Comparison of ENCODE assay signal across 12 cellular contexts in the genomic region with DNA sequence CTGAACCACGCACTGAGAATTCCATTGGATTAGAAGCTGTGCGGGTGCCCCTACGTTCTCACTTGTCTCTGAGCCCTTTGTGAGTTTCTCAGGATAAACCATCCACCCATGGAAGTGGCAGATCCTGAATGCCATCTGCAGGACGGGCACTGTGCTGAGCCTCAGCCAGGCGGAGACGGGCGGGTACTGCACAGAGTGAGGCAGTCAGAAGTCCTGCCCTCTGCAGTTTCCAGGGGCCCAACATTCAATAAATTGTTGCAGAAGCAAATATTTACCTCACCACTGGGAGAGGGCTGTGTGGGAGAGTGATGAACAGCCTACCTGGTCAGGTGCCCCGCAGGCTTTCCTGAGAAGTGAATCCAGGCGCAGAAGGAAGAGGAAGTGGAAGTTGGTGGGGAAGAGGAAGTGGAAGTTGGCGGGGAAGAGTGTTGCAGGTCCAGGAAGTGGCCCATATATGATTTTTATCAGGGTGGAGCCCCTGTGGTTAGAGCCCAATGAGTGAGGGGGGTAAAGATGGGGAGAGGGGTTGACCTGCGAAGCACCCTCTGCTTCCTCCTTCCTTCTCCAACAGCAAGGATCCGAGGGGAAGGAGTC.
DNase-seq lines count a peak whose midpoint lies in the region; ATAC-seq and TF ChIP-seq lines count a peak whose summit lies in the region.
"Had no signal": no experiment of that assay in that cellular context is flagged by ENCODE, and none has a peak within 500 bp of the region (broad histone marks: within the 10 kb centered on the region; RNA-seq: fewer than 3 reads in every experiment).

No MANE protein-coding gene starts in this region.

- H3K27ac Mint-ChIP-seq in CD14-positive monocyte: peak overlapping the region in 6 of 7 donors; percentile 76 to 90 (median 79)
- no peak overlapping the region for H3K27ac Mint-ChIP-seq in CD4-positive, alpha-beta T cell
- H3K27ac Mint-ChIP-seq: activated naive CD4-positive, alpha-beta T cell treated with anti-CD3 and anti-CD28 coated beads, Interleukin-2, amount 10 ng/mL, durations not matched to agents 7 days and 5 days had no signal

- intact Hi-C loops in CD14-positive monocyte (cut with micrococcal nuclease): loop anchor here in 1 of 2 donors (5.0 kb wide), 2 partner anchors 47 to 113 kb away; no protein-coding TSS in a partner anchor
- intact Hi-C loops in right lobe of liver (cut with DNase I): no loop called here
- intact Hi-C loops in CD4-positive, alpha-beta T cell (cut with DNase I, micrococcal nuclease): no loop called here

- 48% methylated on average over 6 of the region's 12 CpGs for WGBS in right lobe of liver (ENCODE audit: insufficient coverage, low coverage, low lambda C conversion rate, missing lambda C conversion rate)

- H3K27me3 Mint-ChIP-seq in CD14-positive monocyte (ENCODE audit: low read depth in 3 of 3): peaks cover 0 to 4% (median 3%) of the 10 kb centered on the region in 3 donors
- no peaks in the 10 kb centered on the region for H3K27me3 Mint-ChIP-seq in CD4-positive, alpha-beta T cell
- H3K27me3 Mint-ChIP-seq: activated naive CD4-positive, alpha-beta T cell treated with anti-CD3 and anti-CD28 coated beads, Interleukin-2, amount 10 ng/mL, durations not matched to agents 7 days and 5 days had no signal

- no peaks in the 10 kb centered on the region for H3K9me2 ChIP-seq in Karpas-422 (replicated peaks; ENCODE audit: insufficient read depth, low read length)

- peaks cover 0 to 2% (median 0%) of the 10 kb centered on the region in 7 donors for H3K9me3 Mint-ChIP-seq in CD14-positive monocyte
- no peaks in the 10 kb centered on the region for H3K9me3 Mint-ChIP-seq in CD4-positive, alpha-beta T cell
- H3K9me3 Mint-ChIP-seq: activated naive CD4-positive, alpha-beta T cell treated with anti-CD3 and anti-CD28 coated beads, Interleukin-2, amount 10 ng/mL, durations not matched to agents 7 days and 5 days had no signal

- no peak overlapping the region for H3K27ac ChIP-seq in Karpas-422 (ENCODE audit: low read length)
- H3K27ac ChIP-seq in right lobe of liver: no peak overlapping the region
- H3K27ac ChIP-seq in CD4-positive, alpha-beta T cell (ENCODE audit: low read depth, low read length): no peak overlapping the region

- H3K27me3 ChIP-seq in Karpas-422 (ENCODE audit: low read length) (no peaks in the 10 kb centered on the region), right lobe of liver (no peaks in the 10 kb centered on the region)
- H3K27me3 ChIP-seq in CD4-positive, alpha-beta T cell (ENCODE audit: control insufficient read depth, insufficient read depth, low read length): no peaks in the 10 kb centered on the region

- H3K4me1 ChIP-seq in Karpas-422 (ENCODE audit: low read length) (peaks cover 46% of the 10 kb centered on the region), right lobe of liver (no peaks in the 10 kb centered on the region)

- POLR2A ChIA-PET in CD4-positive, alpha-beta T cell (lab: Charles Lee): no interaction called here

- H3K9me3 ChIP-seq in Karpas-422 (ENCODE audit: low read length): no peaks in the 10 kb centered on the region
- no peaks in the 10 kb centered on the region for H3K9me3 ChIP-seq in right lobe of liver
- no peaks in the 10 kb centered on the region for H3K9me3 ChIP-seq in CD4-positive, alpha-beta T cell (ENCODE audit: control insufficient read depth, low read length)

- H3K36me3 ChIP-seq in Karpas-422 (ENCODE audit: insufficient read depth, low read length) (no peaks in the 10 kb centered on the region), right lobe of liver (no peaks in the 10 kb centered on the region)

- peaks cover 22% of the 10 kb centered on the region; the same call in 1 of the 2 replicates for H4K20me1 ChIP-seq in Karpas-422 (ENCODE audit: insufficient read depth, low read depth, low read length)

- no peak overlapping the region for H3K4me3 Mint-ChIP-seq in CD14-positive monocyte
- no peak overlapping the region for H3K4me3 Mint-ChIP-seq in CD4-positive, alpha-beta T cell
- H3K4me3 Mint-ChIP-seq: activated naive CD4-positive, alpha-beta T cell treated with anti-CD3 and anti-CD28 coated beads, Interleukin-2, amount 10 ng/mL, durations not matched to agents 7 days and 5 days had no signal

- CTCF ChIA-PET in CD4-positive, alpha-beta T cell (lab: Charles Lee): no interaction called here

- H3K4me2 ChIP-seq in Karpas-422 (ENCODE audit: low read depth, low read length, poor library complexity, severe bottlenecking): no peak overlapping the region

- no peak overlapping the region for H2AFZ ChIP-seq in Karpas-422 (ENCODE audit: low read length)

- peak in 3 of 4 donors; percentile 35 to 55 (median 42) for ATAC-seq in right lobe of liver
- no peak for ATAC-seq in CD4-positive, alpha-beta T cell (ENCODE audit: poor library complexity)

- TF ChIP-seq CTCF in CD14-positive monocyte (IDR thresholded peaks at IDR 0.05): no peak
- no peak for TF ChIP-seq CTCF in right lobe of liver (IDR thresholded peaks at IDR 0.05)
- TF ChIP-seq CTCF in CD4-positive, alpha-beta T cell (IDR thresholded peaks at IDR 0.05): no peak

- H3K4me1 Mint-ChIP-seq in CD14-positive monocyte: peaks cover 67% of the 10 kb centered on the region
- H3K4me1 Mint-ChIP-seq in CD4-positive, alpha-beta T cell (ENCODE audit: low read depth): peaks cover 61% of the 10 kb centered on the region

- no peak for DNase-seq in CD14-positive monocyte (ENCODE audit: low spot score)
- DNase-seq in Karpas-422: peak; percentile 63
- peak; percentile 27 to 76 for DNase-seq in T47D (ENCODE audit: low read depth in 1 of 2, low spot score in 1 of 2)
- no peak for DNase-seq in right lobe of liver
- DNase-seq in activated CD4-positive, CD25-positive, alpha-beta regulatory T cell (lab: John Stamatoyannopoulos, UW): no peak
- no peak for DNase-seq in NAMALWA (ENCODE audit: low spot score)
- DNase-seq in CD4-positive, alpha-beta T cell: no peak
- DNase-seq in stimulated activated CD4-positive, alpha-beta T cell treated with anti-CD3 and anti-CD28 coated beads, Interleukin-12 subunit alpha, Interleukin-12 subunit beta, amount 100 ng/mL, for 4 hours: no peak
- DNase-seq: activated naive CD4-positive, alpha-beta T cell treated with anti-CD3 and anti-CD28 coated beads, Interleukin-2, amount 10 ng/mL, durations not matched to agents 7 days and 5 days; NCI-H1930; retina; T1000 had no signal

- no peak overlapping the region for H3K4me3 ChIP-seq in Karpas-422 (ENCODE audit: low read length)
- no peak overlapping the region for H3K4me3 ChIP-seq in right lobe of liver

- H3K9ac ChIP-seq in Karpas-422 (ENCODE audit: low read length): no peak overlapping the region

- in situ Hi-C loops in T47D (cut with HindIII; ENCODE audit: low pct_unique_long_range_greater_than_20kb, low sequenced_read_pairs): no loop called here

- H3K79me2 ChIP-seq in Karpas-422 (ENCODE audit: low read length): peaks cover 97% of the 10 kb centered on the region

- H3K36me3 Mint-ChIP-seq in CD14-positive monocyte: peaks cover 3 to 13% of the 10 kb centered on the region in 2 donors
- H3K36me3 Mint-ChIP-seq in CD4-positive, alpha-beta T cell (ENCODE audit: low read depth): no peaks in the 10 kb centered on the region
- H3K36me3 Mint-ChIP-seq: activated naive CD4-positive, alpha-beta T cell treated with anti-CD3 and anti-CD28 coated beads, Interleukin-2, amount 10 ng/mL, durations not matched to agents 7 days and 5 days had no signal

- no peak for TF ChIP-seq POLR2A in right lobe of liver (IDR thresholded peaks at IDR 0.05)

Comparison
In these comparisons a context has a peak if more than half of its experiments do, and no peak if none do; other contexts are left out.
1. DNase-seq: peak in Karpas-422 (single experiment) and T47D (2 of 2); none in CD14-positive monocyte (single experiment), right lobe of liver (0 of 3), activated CD4-positive, CD25-positive, alpha-beta regulatory T cell (0 of 4), NAMALWA (single experiment), CD4-positive, alpha-beta T cell (0 of 10) and stimulated activated CD4-positive, alpha-beta T cell treated with anti-CD3 and anti-CD28 coated beads, Interleukin-12 subunit alpha, Interleukin-12 subunit beta, amount 100 ng/mL, for 4 hours (single experiment).